1 cellular context compared by ENCODE assay signal in genomic region chr2:85324639-85325465, GRCh38.
TF ChIP-seq lines count a peak whose summit lies in the region.

No MANE protein-coding gene starts in this region.

TF ChIP-seq in HepG2, 621 proteins besides CTCF, POLR2A, EP300 and RAD21 (continues in another document):
- TF ChIP-seq PRDM10 (CRISPR knock-in tag; IDR thresholded peaks at IDR 0.05; ENCODE audit: low read depth): peak; percentile 69
- TF ChIP-seq E2F1 (CRISPR knock-in tag; IDR thresholded peaks at IDR 0.05): no peak
- TF ChIP-seq GFI1 (CRISPR knock-in tag; IDR thresholded peaks at IDR 0.05; ENCODE audit: borderline replicate concordance): peak; percentile 86; the same call in 1 of the 2 replicates
- no peak for TF ChIP-seq PTBP1 (IDR thresholded peaks at IDR 0.05; ENCODE audit: low read depth, low read length, poor library complexity, severe bottlenecking)
- peak; percentile 73; the same call in 1 of the 2 replicates for TF ChIP-seq GATA4 (IDR thresholded peaks at IDR 0.05; ENCODE audit: borderline replicate concordance, low read depth)
- peak; percentile 70 for TF ChIP-seq KDM6A (CRISPR knock-in tag; IDR thresholded peaks at IDR 0.05; ENCODE audit: low read depth)
- TF ChIP-seq MEIS2 (CRISPR knock-in tag; IDR thresholded peaks at IDR 0.05): 0 out of 2 replicates have a peak, but pooled peaks have one; percentile 35
- TF ChIP-seq, protein P1, sequence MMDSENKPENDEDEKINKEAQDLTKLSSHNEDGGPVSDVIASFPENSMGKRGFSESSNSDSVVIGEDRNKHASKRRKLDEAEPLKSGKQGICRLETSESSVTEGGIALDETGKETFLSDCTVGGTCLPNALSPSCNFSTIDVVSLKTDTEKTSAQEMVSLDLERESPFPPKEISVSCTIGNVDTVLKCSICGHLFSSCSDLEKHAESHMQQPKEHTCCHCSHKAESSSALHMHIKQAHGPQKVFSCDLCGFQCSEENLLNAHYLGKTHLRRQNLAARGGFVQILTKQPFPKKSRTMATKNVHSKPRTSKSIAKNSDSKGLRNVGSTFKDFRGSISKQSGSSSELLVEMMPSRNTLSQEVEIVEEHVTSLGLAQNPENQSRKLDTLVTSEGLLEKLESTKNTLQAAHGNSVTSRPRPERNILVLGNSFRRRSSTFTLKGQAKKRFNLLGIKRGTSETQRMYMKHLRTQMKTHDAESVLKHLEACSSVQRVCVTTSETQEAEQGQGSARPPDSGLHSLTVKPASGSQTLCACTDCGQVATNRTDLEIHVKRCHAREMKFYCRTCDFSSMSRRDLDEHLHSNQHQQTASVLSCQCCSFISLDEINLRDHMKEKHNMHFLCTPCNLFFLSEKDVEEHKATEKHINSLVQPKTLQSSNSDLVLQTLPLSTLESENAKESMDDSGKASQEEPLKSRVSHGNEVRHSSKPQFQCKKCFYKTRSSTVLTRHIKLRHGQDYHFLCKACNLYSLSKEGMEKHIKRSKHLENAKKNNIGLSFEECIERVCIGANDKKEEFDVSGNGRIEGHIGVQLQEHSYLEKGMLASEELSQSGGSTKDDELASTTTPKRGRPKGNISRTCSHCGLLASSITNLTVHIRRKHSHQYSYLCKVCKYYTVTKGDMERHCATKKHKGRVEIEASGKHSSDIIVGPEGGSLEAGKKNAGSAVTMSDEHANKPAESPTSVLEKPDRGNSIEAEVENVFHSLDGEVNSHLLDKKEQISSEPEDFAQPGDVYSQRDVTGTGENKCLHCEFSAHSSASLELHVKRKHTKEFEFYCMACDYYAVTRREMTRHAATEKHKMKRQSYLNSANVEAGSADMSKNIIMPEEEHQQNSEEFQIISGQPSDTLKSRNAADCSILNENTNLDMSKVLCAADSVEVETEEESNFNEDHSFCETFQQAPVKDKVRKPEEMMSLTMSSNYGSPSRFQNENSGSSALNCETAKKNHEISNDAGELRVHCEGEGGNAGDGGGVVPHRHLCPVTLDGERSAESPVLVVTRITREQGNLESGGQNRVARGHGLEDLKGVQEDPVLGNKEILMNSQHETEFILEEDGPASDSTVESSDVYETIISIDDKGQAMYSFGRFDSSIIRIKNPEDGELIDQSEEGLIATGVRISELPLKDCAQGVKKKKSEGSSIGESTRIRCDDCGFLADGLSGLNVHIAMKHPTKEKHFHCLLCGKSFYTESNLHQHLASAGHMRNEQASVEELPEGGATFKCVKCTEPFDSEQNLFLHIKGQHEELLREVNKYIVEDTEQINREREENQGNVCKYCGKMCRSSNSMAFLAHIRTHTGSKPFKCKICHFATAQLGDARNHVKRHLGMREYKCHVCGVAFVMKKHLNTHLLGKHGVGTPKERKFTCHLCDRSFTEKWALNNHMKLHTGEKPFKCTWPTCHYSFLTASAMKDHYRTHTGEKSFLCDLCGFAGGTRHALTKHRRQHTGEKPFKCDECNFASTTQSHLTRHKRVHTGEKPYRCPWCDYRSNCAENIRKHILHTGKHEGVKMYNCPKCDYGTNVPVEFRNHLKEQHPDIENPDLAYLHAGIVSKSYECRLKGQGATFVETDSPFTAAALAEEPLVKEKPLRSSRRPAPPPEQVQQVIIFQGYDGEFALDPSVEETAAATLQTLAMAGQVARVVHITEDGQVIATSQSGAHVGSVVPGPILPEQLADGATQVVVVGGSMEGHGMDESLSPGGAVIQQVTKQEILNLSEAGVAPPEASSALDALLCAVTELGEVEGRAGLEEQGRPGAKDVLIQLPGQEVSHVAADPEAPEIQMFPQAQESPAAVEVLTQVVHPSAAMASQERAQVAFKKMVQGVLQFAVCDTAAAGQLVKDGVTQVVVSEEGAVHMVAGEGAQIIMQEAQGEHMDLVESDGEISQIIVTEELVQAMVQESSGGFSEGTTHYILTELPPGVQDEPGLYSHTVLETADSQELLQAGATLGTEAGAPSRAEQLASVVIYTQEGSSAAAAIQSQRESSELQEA (CRISPR knock-in tag; IDR thresholded peaks at IDR 0.05; ENCODE audit: not compliant biosample characterization): no peak
- TF ChIP-seq, protein P2, sequence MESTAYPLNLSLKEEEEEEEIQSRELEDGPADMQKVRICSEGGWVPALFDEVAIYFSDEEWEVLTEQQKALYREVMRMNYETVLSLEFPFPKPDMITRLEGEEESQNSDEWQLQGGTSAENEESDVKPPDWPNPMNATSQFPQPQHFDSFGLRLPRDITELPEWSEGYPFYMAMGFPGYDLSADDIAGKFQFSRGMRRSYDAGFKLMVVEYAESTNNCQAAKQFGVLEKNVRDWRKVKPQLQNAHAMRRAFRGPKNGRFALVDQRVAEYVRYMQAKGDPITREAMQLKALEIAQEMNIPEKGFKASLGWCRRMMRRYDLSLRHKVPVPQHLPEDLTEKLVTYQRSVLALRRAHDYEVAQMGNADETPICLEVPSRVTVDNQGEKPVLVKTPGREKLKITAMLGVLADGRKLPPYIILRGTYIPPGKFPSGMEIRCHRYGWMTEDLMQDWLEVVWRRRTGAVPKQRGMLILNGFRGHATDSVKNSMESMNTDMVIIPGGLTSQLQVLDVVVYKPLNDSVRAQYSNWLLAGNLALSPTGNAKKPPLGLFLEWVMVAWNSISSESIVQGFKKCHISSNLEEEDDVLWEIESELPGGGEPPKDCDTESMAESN (CRISPR knock-in tag; conservative IDR thresholded peaks at IDR 0.05): peak; percentile 76
- no peak for TF ChIP-seq JUND (CRISPR knock-in tag; IDR thresholded peaks at IDR 0.05)
- no peak for TF ChIP-seq ZNF326 (CRISPR knock-in tag; IDR thresholded peaks at IDR 0.05; ENCODE audit: borderline replicate concordance)
- peak; percentile 99 for TF ChIP-seq BCL6 (CRISPR knock-in tag; IDR thresholded peaks at IDR 0.05)
- TF ChIP-seq YY1 (IDR thresholded peaks at IDR 0.05; ENCODE audit: insufficient read depth, insufficient replicate concordance, low read depth, low read length): peak; percentile 36
- TF ChIP-seq, protein P3, sequence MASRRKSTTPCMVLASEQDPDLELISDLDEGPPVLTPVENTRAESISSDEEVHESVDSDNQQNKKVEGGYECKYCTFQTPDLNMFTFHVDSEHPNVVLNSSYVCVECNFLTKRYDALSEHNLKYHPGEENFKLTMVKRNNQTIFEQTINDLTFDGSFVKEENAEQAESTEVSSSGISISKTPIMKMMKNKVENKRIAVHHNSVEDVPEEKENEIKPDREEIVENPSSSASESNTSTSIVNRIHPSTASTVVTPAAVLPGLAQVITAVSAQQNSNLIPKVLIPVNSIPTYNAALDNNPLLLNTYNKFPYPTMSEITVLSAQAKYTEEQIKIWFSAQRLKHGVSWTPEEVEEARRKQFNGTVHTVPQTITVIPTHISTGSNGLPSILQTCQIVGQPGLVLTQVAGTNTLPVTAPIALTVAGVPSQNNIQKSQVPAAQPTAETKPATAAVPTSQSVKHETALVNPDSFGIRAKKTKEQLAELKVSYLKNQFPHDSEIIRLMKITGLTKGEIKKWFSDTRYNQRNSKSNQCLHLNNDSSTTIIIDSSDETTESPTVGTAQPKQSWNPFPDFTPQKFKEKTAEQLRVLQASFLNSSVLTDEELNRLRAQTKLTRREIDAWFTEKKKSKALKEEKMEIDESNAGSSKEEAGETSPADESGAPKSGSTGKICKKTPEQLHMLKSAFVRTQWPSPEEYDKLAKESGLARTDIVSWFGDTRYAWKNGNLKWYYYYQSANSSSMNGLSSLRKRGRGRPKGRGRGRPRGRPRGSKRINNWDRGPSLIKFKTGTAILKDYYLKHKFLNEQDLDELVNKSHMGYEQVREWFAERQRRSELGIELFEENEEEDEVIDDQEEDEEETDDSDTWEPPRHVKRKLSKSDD (CRISPR knock-in tag; IDR thresholded peaks at IDR 0.05; ENCODE audit: low read depth): peak; percentile 75; the same call in 1 of the 2 replicates
- TF ChIP-seq ZNF773 (CRISPR knock-in tag; IDR thresholded peaks at IDR 0.05; ENCODE audit: borderline replicate concordance): no peak
- TF ChIP-seq ZNF674 (CRISPR knock-in tag; IDR thresholded peaks at IDR 0.05; ENCODE audit: low read depth): no peak
- no peak for TF ChIP-seq MAF1 (CRISPR knock-in tag; IDR thresholded peaks at IDR 0.05; ENCODE audit: borderline replicate concordance)
- TF ChIP-seq, protein P4, sequence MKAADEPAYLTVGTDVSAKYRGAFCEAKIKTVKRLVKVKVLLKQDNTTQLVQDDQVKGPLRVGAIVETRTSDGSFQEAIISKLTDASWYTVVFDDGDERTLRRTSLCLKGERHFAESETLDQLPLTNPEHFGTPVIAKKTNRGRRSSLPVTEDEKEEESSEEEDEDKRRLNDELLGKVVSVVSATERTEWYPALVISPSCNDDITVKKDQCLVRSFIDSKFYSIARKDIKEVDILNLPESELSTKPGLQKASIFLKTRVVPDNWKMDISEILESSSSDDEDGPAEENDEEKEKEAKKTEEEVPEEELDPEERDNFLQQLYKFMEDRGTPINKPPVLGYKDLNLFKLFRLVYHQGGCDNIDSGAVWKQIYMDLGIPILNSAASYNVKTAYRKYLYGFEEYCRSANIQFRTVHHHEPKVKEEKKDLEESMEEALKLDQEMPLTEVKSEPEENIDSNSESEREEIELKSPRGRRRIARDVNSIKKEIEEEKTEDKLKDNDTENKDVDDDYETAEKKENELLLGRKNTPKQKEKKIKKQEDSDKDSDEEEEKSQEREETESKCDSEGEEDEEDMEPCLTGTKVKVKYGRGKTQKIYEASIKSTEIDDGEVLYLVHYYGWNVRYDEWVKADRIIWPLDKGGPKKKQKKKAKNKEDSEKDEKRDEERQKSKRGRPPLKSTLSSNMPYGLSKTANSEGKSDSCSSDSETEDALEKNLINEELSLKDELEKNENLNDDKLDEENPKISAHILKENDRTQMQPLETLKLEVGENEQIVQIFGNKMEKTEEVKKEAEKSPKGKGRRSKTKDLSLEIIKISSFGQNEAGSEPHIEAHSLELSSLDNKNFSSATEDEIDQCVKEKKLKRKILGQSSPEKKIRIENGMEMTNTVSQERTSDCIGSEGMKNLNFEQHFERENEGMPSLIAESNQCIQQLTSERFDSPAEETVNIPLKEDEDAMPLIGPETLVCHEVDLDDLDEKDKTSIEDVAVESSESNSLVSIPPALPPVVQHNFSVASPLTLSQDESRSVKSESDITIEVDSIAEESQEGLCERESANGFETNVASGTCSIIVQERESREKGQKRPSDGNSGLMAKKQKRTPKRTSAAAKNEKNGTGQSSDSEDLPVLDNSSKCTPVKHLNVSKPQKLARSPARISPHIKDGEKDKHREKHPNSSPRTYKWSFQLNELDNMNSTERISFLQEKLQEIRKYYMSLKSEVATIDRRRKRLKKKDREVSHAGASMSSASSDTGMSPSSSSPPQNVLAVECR (CRISPR knock-in tag; IDR thresholded peaks at IDR 0.05; ENCODE audit: borderline replicate concordance): peak; percentile 75; the same call in 1 of the 2 replicates
- no peak for TF ChIP-seq NONO (IDR thresholded peaks at IDR 0.05)
- TF ChIP-seq NONO (CRISPR knock-in tag; conservative IDR thresholded peaks at IDR 0.05): peak; percentile 46; the same call in 1 of the 2 replicates
- TF ChIP-seq TFDP1 (CRISPR knock-in tag; IDR thresholded peaks at IDR 0.05; ENCODE audit: borderline replicate concordance): peak; percentile 36; the same call in 1 of the 2 replicates
- no peak for TF ChIP-seq ZNF556 (CRISPR knock-in tag; IDR thresholded peaks at IDR 0.05; ENCODE audit: borderline replicate concordance)
- TF ChIP-seq XRCC5 (optimal IDR thresholded peaks at IDR 0.05; ENCODE audit: low read length): peak; percentile 61
- TF ChIP-seq MXI1 (IDR thresholded peaks at IDR 0.05; ENCODE audit: borderline replicate concordance, low read depth, low read length): 0 out of 3 replicates have a peak, but pooled peaks have one; percentile 42
- peak; percentile 58 for TF ChIP-seq CREB1 (IDR thresholded peaks at IDR 0.05)
- TF ChIP-seq CREB1 (CRISPR knock-in tag; IDR thresholded peaks at IDR 0.05): peak; percentile 92
